ENCODE assay signal across 11 cellular contexts in genomic region chr1:207754011-207754410, GRCh38. TPM values are rescaled to one million over a fixed set of nuclear protein-coding genes. Genes with fewer than 3 reads are reported as not detected.
DNase-seq lines count a peak whose midpoint lies in the region; ATAC-seq and TF ChIP-seq lines count a peak whose summit lies in the region.
"Had no signal": no experiment of that assay in that cellular context is flagged by ENCODE, and none has a peak within 500 bp of the region (broad histone marks: within the 10 kb centered on the region; RNA-seq: fewer than 3 reads in every experiment).

No MANE protein-coding gene starts in this region.

- no peak overlapping the region for H3K27ac Mint-ChIP-seq in T-helper 1 cell treated with Interleukin-12 subunit alpha and Interleukin-12 subunit beta and Interleukin-4 antibody, amounts not matched to agents 30 μg/mL and 1 μg/mL, for 36 hours
- peak overlapping the region; percentile 7 to 49 for H3K27ac Mint-ChIP-seq in T-cell

- intact Hi-C loops in prostate gland (cut with DNase I): loop anchor here (5.0 kb wide), 2 partner anchors 38 to 133 kb away; no protein-coding TSS in a partner anchor
- intact Hi-C loops in transverse colon (cut with DNase I; ENCODE audit: low total_unique reads): no loop called here

- no peaks in the 10 kb centered on the region for H3K27me3 Mint-ChIP-seq in T-helper 1 cell treated with Interleukin-12 subunit alpha and Interleukin-12 subunit beta and Interleukin-4 antibody, amounts not matched to agents 30 μg/mL and 1 μg/mL, for 36 hours (ENCODE audit: low read depth)
- H3K27me3 Mint-ChIP-seq in T-cell: no peaks in the 10 kb centered on the region

- DNase-seq in T-helper 1 cell (no peak), T-cell (no peak), fibroblast of mammary gland (ENCODE audit: low read depth) (no peak), prostate gland (ENCODE audit: low spot score) (no peak), anterior cingulate cortex (lab: John Stamatoyannopoulos, UW) (no peak), transverse colon (no peak), T1000 (lab: John Stamatoyannopoulos, UW) (no peak)
- DNase-seq: NCI-H1694 treated with DMSO at 0.1 percent for 48 hours, SW 1271 had no signal

- in situ Hi-C loops in transverse colon (cut with MboI; ENCODE audit: low pct_ligation_motif_present in 1 of 4, low pct_unique_long_range_greater_than_20kb in 1 of 4, low sequenced_read_pairs in 3 of 4): no loop called here

- H3K36me3 ChIP-seq in prostate gland: no peaks in the 10 kb centered on the region
- H3K36me3 ChIP-seq in transverse colon: peaks cover 0 to 20% (median 6%) of the 10 kb centered on the region in 4 donors

- 36% methylated on average over 4 of the region's 4 CpGs for WGBS in prostate gland
- 30 to 38% methylated on average over 1 to 4 of the region's 4 CpGs for WGBS in transverse colon (ENCODE audit: low coverage in 1 of 2), 2 donors

- H3K9me3 ChIP-seq in prostate gland (no peaks in the 10 kb centered on the region), transverse colon (no peaks in the 10 kb centered on the region)
- H3K9me3 ChIP-seq: gastroesophageal sphincter had no signal

- POLR2A ChIA-PET in T-cell (lab: Charles Lee): no interaction called here

- H3K4me1 Mint-ChIP-seq in T-helper 1 cell treated with Interleukin-12 subunit alpha and Interleukin-12 subunit beta and Interleukin-4 antibody, amounts not matched to agents 30 μg/mL and 1 μg/mL, for 36 hours (ENCODE audit: low read depth): peaks cover 48% of the 10 kb centered on the region
- H3K4me1 Mint-ChIP-seq in T-cell: peaks cover 72 to 87% (median 77%) of the 10 kb centered on the region in 3 donors

- H3K4me1 ChIP-seq in prostate gland (replicated peaks) (peaks cover 3% of the 10 kb centered on the region), transverse colon (peaks cover 29 to 65% (median 47%) of the 10 kb centered on the region in 4 donors)

- H3K27me3 ChIP-seq in prostate gland (replicated peaks; ENCODE audit: insufficient read depth) (no peaks in the 10 kb centered on the region), transverse colon (no peaks in the 10 kb centered on the region)
- H3K27me3 ChIP-seq: gastroesophageal sphincter had no signal

- H3K4me3 ChIP-seq in fibroblast of mammary gland (ENCODE audit: control insufficient read depth, low read depth, low read length) (peak overlapping the region; percentile 6), prostate gland (peak overlapping the region; percentile 73 to 95), transverse colon (peak overlapping the region in 2 of 4 donors; percentile 78 to 85)

- CTCF ChIA-PET in T-cell (lab: Charles Lee): interaction anchor here (0.5 to 0.7 kb wide), 2 partner anchors 44 to 1832 kb away, joined by 3 to 5 read pairs; no protein-coding TSS in a partner anchor

- no peak for TF ChIP-seq EP300 in transverse colon (IDR thresholded peaks at IDR 0.05; ENCODE audit: low read depth)

- H3K27ac ChIP-seq in prostate gland (peak overlapping the region; percentile 95 to 97), transverse colon (peak overlapping the region in 2 of 4 donors; percentile 56 to 95)
- H3K27ac ChIP-seq: gastroesophageal sphincter had no signal

- peaks cover 9% of the 10 kb centered on the region for H3K36me3 Mint-ChIP-seq in T-helper 1 cell treated with Interleukin-12 subunit alpha and Interleukin-12 subunit beta and Interleukin-4 antibody, amounts not matched to agents 30 μg/mL and 1 μg/mL, for 36 hours (ENCODE audit: low read depth)
- H3K36me3 Mint-ChIP-seq in T-cell: peaks cover 18% of the 10 kb centered on the region

- H3K9me3 Mint-ChIP-seq in T-helper 1 cell treated with Interleukin-12 subunit alpha and Interleukin-12 subunit beta and Interleukin-4 antibody, amounts not matched to agents 30 μg/mL and 1 μg/mL, for 36 hours: no peaks in the 10 kb centered on the region
- H3K9me3 Mint-ChIP-seq in T-cell: no peaks in the 10 kb centered on the region

- TF ChIP-seq POLR2A in prostate gland (IDR thresholded peaks at IDR 0.05) (no peak), transverse colon (IDR thresholded peaks at IDR 0.05) (no peak)

- TF ChIP-seq CTCF in fibroblast of mammary gland (conservative IDR thresholded peaks at IDR 0.05; ENCODE audit: control insufficient read depth, insufficient read depth, low read depth, low read length) (no peak), prostate gland (IDR thresholded peaks at IDR 0.05) (no peak), transverse colon (IDR thresholded peaks at IDR 0.05) (no peak)

- peak overlapping the region; percentile 21 for H3K4me3 Mint-ChIP-seq in T-helper 1 cell treated with Interleukin-12 subunit alpha and Interleukin-12 subunit beta and Interleukin-4 antibody, amounts not matched to agents 30 μg/mL and 1 μg/mL, for 36 hours
- H3K4me3 Mint-ChIP-seq in T-cell: peak overlapping the region; percentile 99 to 100 (median 100)

- ATAC-seq in T-cell (replicated peaks in 1 of 4): no peak
- ATAC-seq: gastroesophageal sphincter had no signal

RNA-seq across cellular contexts. Expression of gene CD46, which starts 2.2 kb away (rescaled TPM):
- 100 to 1,000 TPM; 123 to 152 (median 145) TPM for total RNA-seq in T-cell
- total RNA-seq in prostate gland: 100 to 1,000 TPM; 173 to 327 TPM
- total RNA-seq in transverse colon: 100 to 1,000 TPM in 3 of 4 donors, 10 to 100 TPM in 1; 65.5 to 209 (median 180) TPM
